Comparison of ENCODE assay signal across 22 cellular contexts in the genomic region with DNA sequence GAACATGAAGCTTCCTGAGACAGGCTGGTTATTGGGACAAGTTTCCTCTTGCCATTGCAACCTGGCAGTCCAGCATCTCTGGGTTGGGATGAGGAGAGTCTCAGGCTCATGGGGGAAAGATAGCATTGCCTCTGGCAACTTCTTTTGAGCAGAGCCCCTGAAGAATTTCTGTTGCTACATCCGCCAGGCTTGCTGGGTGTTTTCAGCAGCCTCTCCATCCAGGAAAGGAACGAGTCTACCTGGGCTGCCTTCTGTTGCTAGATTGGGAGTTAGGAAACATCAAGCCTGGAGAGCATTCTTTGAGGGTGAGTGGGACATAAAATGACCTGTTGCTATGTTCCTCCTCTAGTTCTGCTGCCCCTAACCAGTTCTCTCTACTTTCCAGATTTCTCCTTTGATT.
"Had no signal": no experiment of that assay in that cellular context is flagged by ENCODE, and none has a peak within 500 bp of the region (broad histone marks: within the 10 kb centered on the region; RNA-seq: fewer than 3 reads in every experiment).

No MANE protein-coding gene starts in this region.

- H3K4me2 ChIP-seq: SK-N-SH had no signal

- ATAC-seq: Panc1 had no signal

- H3K27ac ChIP-seq: HL-60, RWPE1 had no signal

- FAIRE-seq: HTR-8/SVneo had no signal

- DNase-seq: KBM-7, MV-4-11, NCI-H1048, NCI-H1105 treated with DMSO at 0.1 percent for 48 hours, NCI-H1417 treated with DMSO at 0.1 percent for 48 hours, NCI-H146, NCI-H1694 treated with DMSO at 0.1 percent for 48 hours, NCI-H1930, NCI-H2081, NCI-H2107, NCI-H226, NCI-H446, NCI-H510A, NCI-H524 treated with DMSO at 0.1 percent for 48 hours, NCI-H69, NCI-H774, SHP77, SK-N-SH had no signal

- H3K9ac ChIP-seq: SK-N-SH had no signal
